1 cellular context compared by ENCODE assay signal in genomic region chr6:135837735-135838449, GRCh38.
A peak's percentile ranks its signal among the peaks of the same experiment; 100 is the strongest.
TF ChIP-seq lines count a peak whose summit lies in the region.

No MANE protein-coding gene starts in this region.

TF ChIP-seq in H1, 55 proteins besides CTCF, POLR2A, EP300 and RAD21 (continued from another document):
- TF ChIP-seq EGR1 (IDR thresholded peaks at IDR 0.05; ENCODE audit: borderline replicate concordance, low read depth, low read length), result peak; percentile 53; the same call in 1 of the 2 replicates
TF ChIP-seq in H1: peak in this region for 1.
